2 cellular contexts compared by ENCODE assay signal in genomic region chr2:158498043-158498748, GRCh38.
TF ChIP-seq lines count a peak whose summit lies in the region.

No MANE protein-coding gene starts in this region.

TF ChIP-seq in SK-N-SH treated with all-trans-retinoic acid at 6 μM for 48 hours, 23 proteins besides CTCF, POLR2A, EP300 and RAD21:
- TF ChIP-seq ZNF70 (CRISPR knock-in tag; IDR thresholded peaks at IDR 0.05): no peak
TF ChIP-seq in SK-N-SH treated with all-trans-retinoic acid at 6 μM for 48 hours: peak in this region for 0.

TF ChIP-seq in SK-N-SH, 30 proteins besides CTCF, POLR2A, EP300 and RAD21:
- no peak for TF ChIP-seq USF2 (IDR thresholded peaks at IDR 0.05; ENCODE audit: borderline replicate concordance, low read depth, low read length)
- no peak for TF ChIP-seq RXRA (IDR thresholded peaks at IDR 0.05; ENCODE audit: borderline replicate concordance, low read depth)
- TF ChIP-seq JUND (IDR thresholded peaks at IDR 0.05): no peak
- no peak for TF ChIP-seq POLR2AphosphoS5 (IDR thresholded peaks at IDR 0.05; ENCODE audit: low read depth, low read length)
- no peak for TF ChIP-seq MAX (IDR thresholded peaks at IDR 0.05; ENCODE audit: low read depth)
- TF ChIP-seq ZBTB33 (IDR thresholded peaks at IDR 0.05; ENCODE audit: borderline replicate concordance, low read depth): no peak
- no peak for TF ChIP-seq RFX5 (IDR thresholded peaks at IDR 0.05; ENCODE audit: low read length)
- no peak for TF ChIP-seq IRF3 (IDR thresholded peaks at IDR 0.05; ENCODE audit: low read depth, low read length)
- no peak for TF ChIP-seq TAF1 (IDR thresholded peaks at IDR 0.05; ENCODE audit: borderline replicate concordance, low read depth, low read length)
- no peak for TF ChIP-seq MEF2A (IDR thresholded peaks at IDR 0.05; ENCODE audit: borderline replicate concordance, low read depth)
- TF ChIP-seq FOSL2 (IDR thresholded peaks at IDR 0.05; ENCODE audit: borderline replicate concordance, low read depth): no peak
- no peak for TF ChIP-seq REST (IDR thresholded peaks at IDR 0.05; ENCODE audit: low read depth, low read length)
- no peak for TF ChIP-seq TCF12 (IDR thresholded peaks at IDR 0.05)
- no peak for TF ChIP-seq USF1 (IDR thresholded peaks at IDR 0.05; ENCODE audit: borderline replicate concordance, low read depth)
- TF ChIP-seq FOXJ3 (CRISPR knock-in tag; IDR thresholded peaks at IDR 0.05): no peak
- no peak for TF ChIP-seq PBX3 (IDR thresholded peaks at IDR 0.05)
